ENCODE assay signal across 1 cellular context in genomic region chr18:35240664-35241522, GRCh38.
TF ChIP-seq lines count a peak whose summit lies in the region.

ZNF397 (plus strand) TSS chr18:35241034; CDS start chr18:35242471, 1,437 bp downstream.

TF ChIP-seq in HepG2, 621 proteins besides CTCF, POLR2A, EP300 and RAD21 (continued from another document and continues in another):
- TF ChIP-seq ZBTB49 (CRISPR knock-in tag; IDR thresholded peaks at IDR 0.05; ENCODE audit: borderline replicate concordance) (no peak), MIXL1 (CRISPR knock-in tag; IDR thresholded peaks at IDR 0.05) (no peak), SP5 (CRISPR knock-in tag; IDR thresholded peaks at IDR 0.05; ENCODE audit: borderline replicate concordance, low read depth) (peak; percentile 90), NFIC (IDR thresholded peaks at IDR 0.05; ENCODE audit: low read length) (no peak), RBM39 (IDR thresholded peaks at IDR 0.05; ENCODE audit: low read depth, low read length, poor library complexity, severe bottlenecking) (no peak), ZBTB26 (CRISPR knock-in tag; IDR thresholded peaks at IDR 0.05; ENCODE audit: borderline replicate concordance) (peak; percentile 38; the same call in 1 of the 2 replicates), KMT2B (CRISPR knock-in tag; IDR thresholded peaks at IDR 0.05) (peak; percentile 87), CCDC6 (CRISPR knock-in tag; IDR thresholded peaks at IDR 0.05) (no peak; the same call in 1 of the 2 replicates), ZNF737 (CRISPR knock-in tag; IDR thresholded peaks at IDR 0.05; ENCODE audit: borderline replicate concordance) (no peak), BHLHE40 (IDR thresholded peaks at IDR 0.05; ENCODE audit: low read length) (no peak), ZC3H4 (CRISPR knock-in tag; IDR thresholded peaks at IDR 0.05; ENCODE audit: borderline replicate concordance) (no peak), ZNF556 (CRISPR knock-in tag; IDR thresholded peaks at IDR 0.05; ENCODE audit: borderline replicate concordance) (no peak), ZKSCAN8 (CRISPR knock-in tag; IDR thresholded peaks at IDR 0.05; ENCODE audit: borderline replicate concordance) (no peak), TEAD2 (CRISPR knock-in tag; IDR thresholded peaks at IDR 0.05) (no peak), TFDP1 (CRISPR knock-in tag; IDR thresholded peaks at IDR 0.05; ENCODE audit: borderline replicate concordance) (peak; percentile 72; the same call in 1 of the 2 replicates), KLF16 (CRISPR knock-in tag; IDR thresholded peaks at IDR 0.05) (peak in 1 of 2 experiments; percentile 67; a peak in 1 of 4 replicates), TBL1XR1 (IDR thresholded peaks at IDR 0.05; ENCODE audit: borderline replicate concordance, low read length, partially characterized antibody) (no peak), RNF2 (conservative IDR thresholded peaks at IDR 0.05; ENCODE audit: low read depth) (0 out of 2 replicates have a peak, but pooled peaks have one; percentile 37), FOXO4 (CRISPR knock-in tag; conservative IDR thresholded peaks at IDR 0.05) (no peak), JUND (CRISPR knock-in tag; IDR thresholded peaks at IDR 0.05) (no peak), JUN (CRISPR knock-in tag; IDR thresholded peaks at IDR 0.05) (no peak), ZNF260 (CRISPR knock-in tag; IDR thresholded peaks at IDR 0.05; ENCODE audit: borderline replicate concordance, low read depth) (no peak), GTF3A (CRISPR knock-in tag; conservative IDR thresholded peaks at IDR 0.05) (no peak), ELF3 (CRISPR knock-in tag; IDR thresholded peaks at IDR 0.05) (peak; percentile 84), ZSCAN9 (CRISPR knock-in tag; IDR thresholded peaks at IDR 0.05; ENCODE audit: borderline replicate concordance) (no peak; the same call in 1 of the 2 replicates), SMARCC2 (IDR thresholded peaks at IDR 0.05) (no peak), ZFP36L2 (CRISPR knock-in tag; IDR thresholded peaks at IDR 0.05) (no peak), REXO4 (CRISPR knock-in tag; IDR thresholded peaks at IDR 0.05; ENCODE audit: borderline replicate concordance) (no peak)
- TF ChIP-seq, protein P1, sequence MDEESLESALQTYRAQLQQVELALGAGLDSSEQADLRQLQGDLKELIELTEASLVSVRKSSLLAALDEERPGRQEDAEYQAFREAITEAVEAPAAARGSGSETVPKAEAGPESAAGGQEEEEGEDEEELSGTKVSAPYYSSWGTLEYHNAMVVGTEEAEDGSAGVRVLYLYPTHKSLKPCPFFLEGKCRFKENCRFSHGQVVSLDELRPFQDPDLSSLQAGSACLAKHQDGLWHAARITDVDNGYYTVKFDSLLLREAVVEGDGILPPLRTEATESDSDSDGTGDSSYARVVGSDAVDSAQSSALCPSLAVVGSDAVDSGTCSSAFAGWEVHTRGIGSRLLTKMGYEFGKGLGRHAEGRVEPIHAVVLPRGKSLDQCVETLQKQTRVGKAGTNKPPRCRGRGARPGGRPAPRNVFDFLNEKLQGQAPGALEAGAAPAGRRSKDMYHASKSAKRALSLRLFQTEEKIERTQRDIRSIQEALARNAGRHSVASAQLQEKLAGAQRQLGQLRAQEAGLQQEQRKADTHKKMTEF (CRISPR knock-in tag; IDR thresholded peaks at IDR 0.05) = peak; percentile 75
- TF ChIP-seq, protein P2, sequence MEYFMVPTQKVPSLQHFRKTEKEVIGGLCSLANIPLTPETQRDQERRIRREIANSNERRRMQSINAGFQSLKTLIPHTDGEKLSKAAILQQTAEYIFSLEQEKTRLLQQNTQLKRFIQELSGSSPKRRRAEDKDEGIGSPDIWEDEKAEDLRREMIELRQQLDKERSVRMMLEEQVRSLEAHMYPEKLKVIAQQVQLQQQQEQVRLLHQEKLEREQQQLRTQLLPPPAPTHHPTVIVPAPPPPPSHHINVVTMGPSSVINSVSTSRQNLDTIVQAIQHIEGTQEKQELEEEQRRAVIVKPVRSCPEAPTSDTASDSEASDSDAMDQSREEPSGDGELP (IDR thresholded peaks at IDR 0.05; ENCODE audit: borderline replicate concordance, low read depth) = no peak
- TF ChIP-seq, protein P3, sequence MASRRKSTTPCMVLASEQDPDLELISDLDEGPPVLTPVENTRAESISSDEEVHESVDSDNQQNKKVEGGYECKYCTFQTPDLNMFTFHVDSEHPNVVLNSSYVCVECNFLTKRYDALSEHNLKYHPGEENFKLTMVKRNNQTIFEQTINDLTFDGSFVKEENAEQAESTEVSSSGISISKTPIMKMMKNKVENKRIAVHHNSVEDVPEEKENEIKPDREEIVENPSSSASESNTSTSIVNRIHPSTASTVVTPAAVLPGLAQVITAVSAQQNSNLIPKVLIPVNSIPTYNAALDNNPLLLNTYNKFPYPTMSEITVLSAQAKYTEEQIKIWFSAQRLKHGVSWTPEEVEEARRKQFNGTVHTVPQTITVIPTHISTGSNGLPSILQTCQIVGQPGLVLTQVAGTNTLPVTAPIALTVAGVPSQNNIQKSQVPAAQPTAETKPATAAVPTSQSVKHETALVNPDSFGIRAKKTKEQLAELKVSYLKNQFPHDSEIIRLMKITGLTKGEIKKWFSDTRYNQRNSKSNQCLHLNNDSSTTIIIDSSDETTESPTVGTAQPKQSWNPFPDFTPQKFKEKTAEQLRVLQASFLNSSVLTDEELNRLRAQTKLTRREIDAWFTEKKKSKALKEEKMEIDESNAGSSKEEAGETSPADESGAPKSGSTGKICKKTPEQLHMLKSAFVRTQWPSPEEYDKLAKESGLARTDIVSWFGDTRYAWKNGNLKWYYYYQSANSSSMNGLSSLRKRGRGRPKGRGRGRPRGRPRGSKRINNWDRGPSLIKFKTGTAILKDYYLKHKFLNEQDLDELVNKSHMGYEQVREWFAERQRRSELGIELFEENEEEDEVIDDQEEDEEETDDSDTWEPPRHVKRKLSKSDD (CRISPR knock-in tag; IDR thresholded peaks at IDR 0.05; ENCODE audit: low read depth) = no peak
- TF ChIP-seq, protein P4, sequence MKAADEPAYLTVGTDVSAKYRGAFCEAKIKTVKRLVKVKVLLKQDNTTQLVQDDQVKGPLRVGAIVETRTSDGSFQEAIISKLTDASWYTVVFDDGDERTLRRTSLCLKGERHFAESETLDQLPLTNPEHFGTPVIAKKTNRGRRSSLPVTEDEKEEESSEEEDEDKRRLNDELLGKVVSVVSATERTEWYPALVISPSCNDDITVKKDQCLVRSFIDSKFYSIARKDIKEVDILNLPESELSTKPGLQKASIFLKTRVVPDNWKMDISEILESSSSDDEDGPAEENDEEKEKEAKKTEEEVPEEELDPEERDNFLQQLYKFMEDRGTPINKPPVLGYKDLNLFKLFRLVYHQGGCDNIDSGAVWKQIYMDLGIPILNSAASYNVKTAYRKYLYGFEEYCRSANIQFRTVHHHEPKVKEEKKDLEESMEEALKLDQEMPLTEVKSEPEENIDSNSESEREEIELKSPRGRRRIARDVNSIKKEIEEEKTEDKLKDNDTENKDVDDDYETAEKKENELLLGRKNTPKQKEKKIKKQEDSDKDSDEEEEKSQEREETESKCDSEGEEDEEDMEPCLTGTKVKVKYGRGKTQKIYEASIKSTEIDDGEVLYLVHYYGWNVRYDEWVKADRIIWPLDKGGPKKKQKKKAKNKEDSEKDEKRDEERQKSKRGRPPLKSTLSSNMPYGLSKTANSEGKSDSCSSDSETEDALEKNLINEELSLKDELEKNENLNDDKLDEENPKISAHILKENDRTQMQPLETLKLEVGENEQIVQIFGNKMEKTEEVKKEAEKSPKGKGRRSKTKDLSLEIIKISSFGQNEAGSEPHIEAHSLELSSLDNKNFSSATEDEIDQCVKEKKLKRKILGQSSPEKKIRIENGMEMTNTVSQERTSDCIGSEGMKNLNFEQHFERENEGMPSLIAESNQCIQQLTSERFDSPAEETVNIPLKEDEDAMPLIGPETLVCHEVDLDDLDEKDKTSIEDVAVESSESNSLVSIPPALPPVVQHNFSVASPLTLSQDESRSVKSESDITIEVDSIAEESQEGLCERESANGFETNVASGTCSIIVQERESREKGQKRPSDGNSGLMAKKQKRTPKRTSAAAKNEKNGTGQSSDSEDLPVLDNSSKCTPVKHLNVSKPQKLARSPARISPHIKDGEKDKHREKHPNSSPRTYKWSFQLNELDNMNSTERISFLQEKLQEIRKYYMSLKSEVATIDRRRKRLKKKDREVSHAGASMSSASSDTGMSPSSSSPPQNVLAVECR (CRISPR knock-in tag; IDR thresholded peaks at IDR 0.05; ENCODE audit: borderline replicate concordance) = peak; percentile 81; the same call in 1 of the 2 replicates
- TF ChIP-seq, protein P5, sequence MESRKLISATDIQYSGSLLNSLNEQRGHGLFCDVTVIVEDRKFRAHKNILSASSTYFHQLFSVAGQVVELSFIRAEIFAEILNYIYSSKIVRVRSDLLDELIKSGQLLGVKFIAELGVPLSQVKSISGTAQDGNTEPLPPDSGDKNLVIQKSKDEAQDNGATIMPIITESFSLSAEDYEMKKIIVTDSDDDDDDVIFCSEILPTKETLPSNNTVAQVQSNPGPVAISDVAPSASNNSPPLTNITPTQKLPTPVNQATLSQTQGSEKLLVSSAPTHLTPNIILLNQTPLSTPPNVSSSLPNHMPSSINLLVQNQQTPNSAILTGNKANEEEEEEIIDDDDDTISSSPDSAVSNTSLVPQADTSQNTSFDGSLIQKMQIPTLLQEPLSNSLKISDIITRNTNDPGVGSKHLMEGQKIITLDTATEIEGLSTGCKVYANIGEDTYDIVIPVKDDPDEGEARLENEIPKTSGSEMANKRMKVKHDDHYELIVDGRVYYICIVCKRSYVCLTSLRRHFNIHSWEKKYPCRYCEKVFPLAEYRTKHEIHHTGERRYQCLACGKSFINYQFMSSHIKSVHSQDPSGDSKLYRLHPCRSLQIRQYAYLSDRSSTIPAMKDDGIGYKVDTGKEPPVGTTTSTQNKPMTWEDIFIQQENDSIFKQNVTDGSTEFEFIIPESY (CRISPR knock-in tag; IDR thresholded peaks at IDR 0.05) = no peak
